Comparison of ENCODE assay signal across 8 cellular contexts in genomic region chr5:9898319-9898718, GRCh38.
DNase-seq lines count a peak whose midpoint lies in the region; ATAC-seq and TF ChIP-seq lines count a peak whose summit lies in the region.

No MANE protein-coding gene starts in this region.

- ATAC-seq in SK-N-SH treated with all-trans-retinoic acid at 6 μM for 48 hours, result peak; percentile 79
- no peak for ATAC-seq in HG03432 (IDR thresholded peaks at IDR 0.05; ENCODE audit: unreplicated experiment)
- ATAC-seq in left cardiac atrium, result no peak

- H3K4me3 ChIP-seq in A673 (ENCODE audit: low read depth, low read length, poor library complexity, severe bottlenecking), result no peak overlapping the region

- H3K27ac ChIP-seq in A673 (ENCODE audit: low read depth, low read length, poor library complexity, severe bottlenecking), result no peak overlapping the region

- DNase-seq in A673 (ENCODE audit: low spot score) (peak; percentile 13), HCEC 1CT (peak; percentile 6), iris pigment epithelial cell (ENCODE audit: low read depth) (peak; percentile 37), left cardiac atrium (no peak)
- no peak for DNase-seq in T-helper 2 cell treated with Interferon-gamma antibody and Interleukin-4, amounts not matched to agents 5 μg/mL and 100 μg/mL, for 36 hours (ENCODE audit: low spot score)
- no peak for DNase-seq in activated CD8-positive, alpha-beta memory T cell treated with anti-CD3 and anti-CD28 coated beads, Interleukin-2, amount 50 U/mL, for 4 hours

- H3K9me3 Mint-ChIP-seq in T-helper 2 cell treated with Interferon-gamma antibody and Interleukin-4, amounts not matched to agents 5 μg/mL and 100 μg/mL, for 36 hours, result no peaks in the 10 kb centered on the region

- POLR2A ChIA-PET in A673 (lab: Charles Lee; ENCODE audit: low non-redundant PET), result no interaction called here

- CTCF ChIA-PET in A673 (lab: Charles Lee), result no interaction called here

- no peaks in the 10 kb centered on the region for H3K27me3 Mint-ChIP-seq in T-helper 2 cell treated with Interferon-gamma antibody and Interleukin-4, amounts not matched to agents 5 μg/mL and 100 μg/mL, for 36 hours (ENCODE audit: low read depth)

- no peaks in the 10 kb centered on the region for H3K4me1 ChIP-seq in A673 (ENCODE audit: insufficient read depth, low read length, poor library complexity, severe bottlenecking)

- no peaks in the 10 kb centered on the region for H3K36me3 Mint-ChIP-seq in T-helper 2 cell treated with Interferon-gamma antibody and Interleukin-4, amounts not matched to agents 5 μg/mL and 100 μg/mL, for 36 hours (ENCODE audit: low read depth)

- H3K4me3 Mint-ChIP-seq in T-helper 2 cell treated with Interferon-gamma antibody and Interleukin-4, amounts not matched to agents 5 μg/mL and 100 μg/mL, for 36 hours, result no peak overlapping the region

- no peaks in the 10 kb centered on the region for H3K36me3 ChIP-seq in A673 (ENCODE audit: insufficient read depth, low read length, poor library complexity, severe bottlenecking)

- H3K4me1 Mint-ChIP-seq in T-helper 2 cell treated with Interferon-gamma antibody and Interleukin-4, amounts not matched to agents 5 μg/mL and 100 μg/mL, for 36 hours (ENCODE audit: low read depth), result no peaks in the 10 kb centered on the region

- no peaks in the 10 kb centered on the region for H3K9me3 ChIP-seq in A673 (ENCODE audit: low read depth, low read length, poor library complexity, severe bottlenecking)

- no peak overlapping the region for H3K27ac Mint-ChIP-seq in T-helper 2 cell treated with Interferon-gamma antibody and Interleukin-4, amounts not matched to agents 5 μg/mL and 100 μg/mL, for 36 hours

- BruUV-seq in A673 (replicated peaks; lab: Mats Ljungman, UMichigan), result no TSS peak

- intact Hi-C loops in A673 (cut with micrococcal nuclease; ENCODE audit: unreplicated experiment) (loop anchor here (10.0 kb wide), 1 partner anchor 236 kb away; no protein-coding TSS in a partner anchor), left cardiac atrium (cut with DNase I) (no loop called here)

- TF ChIP-seq CTCF in A673 (conservative IDR thresholded peaks at IDR 0.05; ENCODE audit: low read depth, low read length), result peak; percentile 48

- peaks cover 4% of the 10 kb centered on the region for H3K27me3 ChIP-seq in A673 (replicated peaks; ENCODE audit: insufficient read depth, low read depth, low read length, poor library complexity)

TF ChIP-seq in SK-N-SH treated with all-trans-retinoic acid at 6 μM for 48 hours, 23 proteins besides CTCF, POLR2A, EP300 and RAD21:
- no peak for TF ChIP-seq TOX (CRISPR knock-in tag; IDR thresholded peaks at IDR 0.05; ENCODE audit: borderline replicate concordance)
- no peak for TF ChIP-seq TCF4 (CRISPR knock-in tag; IDR thresholded peaks at IDR 0.05; ENCODE audit: borderline replicate concordance)
- TF ChIP-seq ISL1 (CRISPR knock-in tag; IDR thresholded peaks at IDR 0.05), result no peak
- no peak for TF ChIP-seq ZNF565 (CRISPR knock-in tag; conservative IDR thresholded peaks at IDR 0.05; ENCODE audit: low read depth)
- no peak for TF ChIP-seq PPARA (CRISPR knock-in tag; IDR thresholded peaks at IDR 0.05; ENCODE audit: borderline replicate concordance)
- no peak for TF ChIP-seq GLIS3 (CRISPR knock-in tag; IDR thresholded peaks at IDR 0.05)
- TF ChIP-seq RARB (CRISPR knock-in tag; IDR thresholded peaks at IDR 0.05), result no peak
- TF ChIP-seq SNAI2 (CRISPR knock-in tag; IDR thresholded peaks at IDR 0.05), result no peak
- TF ChIP-seq TSHZ2 (CRISPR knock-in tag; IDR thresholded peaks at IDR 0.05), result no peak

Comparison
In these comparisons a context has a peak if more than half of its experiments do, and no peak if none do; other contexts are left out.
1. DNase-seq: peak in A673 (single experiment), HCEC 1CT (single experiment) and iris pigment epithelial cell (single experiment); none in T-helper 2 cell treated with Interferon-gamma antibody and Interleukin-4, amounts not matched to agents 5 μg/mL and 100 μg/mL, for 36 hours (single experiment), activated CD8-positive, alpha-beta memory T cell treated with anti-CD3 and anti-CD28 coated beads, Interleukin-2, amount 50 U/mL, for 4 hours (single experiment) and left cardiac atrium (single experiment).